ENCODE assay signal across 27 cellular contexts in the genomic region with DNA sequence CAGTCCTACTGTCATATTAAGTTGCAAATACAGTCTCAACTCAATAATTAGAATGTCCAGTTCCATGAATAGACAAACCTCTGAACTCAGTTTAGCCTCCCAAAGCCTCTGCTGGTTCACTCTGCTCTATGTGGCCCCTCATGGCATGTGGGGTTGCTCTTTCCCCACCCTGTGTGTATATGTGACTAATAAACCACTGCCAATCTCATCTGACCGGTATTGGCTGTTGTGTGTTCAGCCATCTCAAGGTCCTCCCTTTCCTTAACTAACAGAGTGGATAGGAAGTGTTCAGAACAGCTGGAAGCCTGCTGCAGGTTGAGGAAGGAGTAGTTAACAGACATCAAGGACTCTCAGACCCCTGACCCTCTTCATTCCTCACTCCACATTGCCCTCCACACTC. TPM values are rescaled to one million over a fixed set of nuclear protein-coding genes. Genes with fewer than 3 reads are reported as not detected.
DNase-seq lines count a peak whose midpoint lies in the region; ATAC-seq and TF ChIP-seq lines count a peak whose summit lies in the region.
"Had no signal": no experiment of that assay in that cellular context is flagged by ENCODE, and none has a peak within 500 bp of the region (broad histone marks: within the 10 kb centered on the region; RNA-seq: fewer than 3 reads in every experiment).

No MANE protein-coding gene starts in this region.

- intact Hi-C loops in body of pancreas (cut with DNase I): no loop called here
- intact Hi-C loops in esophagus squamous epithelium (cut with DNase I): no loop called here
- intact Hi-C loops in stomach (cut with DNase I; ENCODE audit: low total_unique reads): no loop called here

- no peak for TF ChIP-seq EP300 in stomach (IDR thresholded peaks at IDR 0.05)

- WGBS in body of pancreas, 2 donors: 25 to 44% methylated on average over 1 of the region's 1 CpG
- WGBS in esophagus squamous epithelium, 2 donors: 43 to 71% methylated on average over 1 of the region's 1 CpG
- 26 to 61% (median 41%) methylated on average over 1 of the region's 1 CpG for WGBS in stomach, 5 donors

- no peaks in the 10 kb centered on the region for H3K36me3 ChIP-seq in body of pancreas (replicated peaks in 1 of 2; ENCODE audit: insufficient read depth in 1 of 2, low read depth in 2 of 2)
- H3K36me3 ChIP-seq in esophagus squamous epithelium: no peaks in the 10 kb centered on the region
- no peaks in the 10 kb centered on the region for H3K36me3 ChIP-seq in stomach
- H3K36me3 ChIP-seq: SJSA1 had no signal

- H3K9me3 ChIP-seq in body of pancreas (no peaks in the 10 kb centered on the region), esophagus squamous epithelium (no peaks in the 10 kb centered on the region), stomach (no peaks in the 10 kb centered on the region)
- H3K9me3 ChIP-seq: SJSA1 had no signal

- DNase-seq in body of pancreas (no peak), choroid plexus epithelial cell (ENCODE audit: low read depth) (peak; percentile 11), esophagus squamous epithelium (lab: John Stamatoyannopoulos, UW) (no peak), stomach (no peak), iPS-NIHi7 (ENCODE audit: extremely low spot score) (no peak)
- DNase-seq: C1 segment of cervical spinal cord; CD4-positive, alpha-beta memory T cell; COR-L47; DMS53; H7; NCI-H1048; NCI-H1436 treated with DMSO at 0.1 percent for 48 hours; NCI-H187 treated with DMSO at 0.1 percent for 48 hours; NCI-H2171 treated with DMSO at 0.1 percent for 48 hours; NCI-H524; NCI-H82; PC-9; Right ventricle myocardium superior had no signal

- H3K27me3 ChIP-seq in body of pancreas: no peaks in the 10 kb centered on the region
- no peaks in the 10 kb centered on the region for H3K27me3 ChIP-seq in esophagus squamous epithelium
- no peaks in the 10 kb centered on the region for H3K27me3 ChIP-seq in stomach
- H3K27me3 ChIP-seq: SJSA1 had no signal

- H3K4me1 ChIP-seq in body of pancreas: peaks cover 51% of the 10 kb centered on the region
- H3K4me1 ChIP-seq in esophagus squamous epithelium: peaks cover 12 to 30% (median 22%) of the 10 kb centered on the region in 3 donors
- H3K4me1 ChIP-seq in stomach: peaks cover 19 to 32% (median 25%) of the 10 kb centered on the region in 4 donors
- H3K4me1 ChIP-seq: SJSA1 had no signal

- TF ChIP-seq POLR2A in body of pancreas (IDR thresholded peaks at IDR 0.05) (no peak), esophagus squamous epithelium (IDR thresholded peaks at IDR 0.05) (no peak), stomach (IDR thresholded peaks at IDR 0.05) (no peak)

- ATAC-seq in body of pancreas (no peak), HG03439 (IDR thresholded peaks at IDR 0.05; ENCODE audit: unreplicated experiment) (no peak), HG03565 (IDR thresholded peaks at IDR 0.05; ENCODE audit: unreplicated experiment) (no peak)

- H3K4me3 ChIP-seq in body of pancreas (no peak overlapping the region), choroid plexus epithelial cell (ENCODE audit: low read depth, low read length) (no peak overlapping the region), esophagus squamous epithelium (no peak overlapping the region), stomach (no peak overlapping the region)
- H3K4me3 ChIP-seq: PC-9, SJSA1 had no signal

- H3K27ac ChIP-seq in body of pancreas (peak overlapping the region; percentile 13 to 74 (median 70)), esophagus squamous epithelium (peak overlapping the region in 3 of 4 donors; percentile 39 to 78 (median 65)), stomach (peak overlapping the region in 3 of 5 donors; percentile 50 to 63 (median 56))
- H3K27ac ChIP-seq: KMS-11, PC-9, SJSA1 had no signal

- TF ChIP-seq CTCF in body of pancreas (IDR thresholded peaks at IDR 0.05) (no peak), choroid plexus epithelial cell (conservative IDR thresholded peaks at IDR 0.05; ENCODE audit: low read depth, low read length) (no peak), esophagus squamous epithelium (IDR thresholded peaks at IDR 0.05) (no peak), stomach (IDR thresholded peaks at IDR 0.05) (no peak)

RNA-seq across cellular contexts. Expression of gene IL33, which starts 55.3 kb away (rescaled TPM):
- total RNA-seq in body of pancreas (1 to 10 TPM; 4.0 to 6.2 TPM), esophagus squamous epithelium (10 to 100 TPM in 2 of 4 donors, 1 to 10 TPM in 2; 1.9 to 34.0 (median 18.0) TPM), stomach (100 to 1,000 TPM in 1 of 5 donors, 10 to 100 TPM in 3, 1 to 10 TPM in 1; 2.9 to 189 (median 25.9) TPM)
- 10 to 100 TPM; 19.5 to 47.5 (median 27.6) TPM for polyA plus RNA-seq in stomach
- total RNA-seq: CD4-positive, alpha-beta memory T cell; G401; PC-9; SJSA1 had no signal
- polyA plus RNA-seq: CD4-positive, alpha-beta memory T cell; IgD-negative memory B cell had no signal

RNA-seq across cellular contexts. Expression of gene TPD52L3, which starts 57.3 kb away (rescaled TPM):
- total RNA-seq in body of pancreas: not detected
- total RNA-seq in esophagus squamous epithelium: not detected
- total RNA-seq in stomach: not detected
- not detected for polyA plus RNA-seq in stomach
- total RNA-seq: A673; CD4-positive, alpha-beta memory T cell; Daoy; G401; H7; PC-9; Right ventricle myocardium superior; RPMI7951; SJSA1 had no signal
- polyA plus RNA-seq: CD4-positive, alpha-beta memory T cell; IgD-negative memory B cell had no signal
